In the genomic region with DNA sequence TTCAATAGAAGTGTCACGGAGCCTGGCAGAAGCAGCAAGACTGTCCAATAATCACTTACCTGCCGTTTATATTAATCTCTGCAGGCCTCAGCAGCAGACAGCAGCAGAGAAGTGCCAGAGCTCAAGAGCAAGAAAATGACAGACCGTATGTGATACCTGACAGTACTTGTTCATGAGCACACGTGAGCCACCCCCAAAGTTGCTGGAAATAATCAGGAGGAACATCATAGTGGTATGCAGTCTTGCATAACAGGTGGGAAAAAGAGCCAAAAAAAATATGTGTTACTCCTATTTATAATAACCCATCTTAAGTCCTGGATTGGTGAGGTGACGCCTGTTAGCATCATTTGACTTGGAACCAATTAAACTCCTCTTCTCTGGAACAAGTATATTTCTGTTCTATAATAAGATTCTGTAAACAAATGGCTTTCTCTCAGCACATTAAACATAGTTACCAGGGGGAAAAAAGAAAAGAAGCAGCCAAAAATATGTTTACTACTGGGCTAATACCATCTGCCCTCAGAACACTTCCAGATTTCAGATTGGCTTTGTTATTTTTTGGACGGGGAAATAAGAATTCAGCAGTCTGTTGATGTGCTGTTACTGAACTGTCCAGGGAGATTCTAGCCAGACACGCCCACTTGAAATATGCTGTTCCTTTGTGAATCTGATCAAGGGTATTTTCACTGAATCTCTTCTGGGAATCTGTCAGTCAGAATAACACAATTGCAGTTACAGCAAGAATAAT, we compare ENCODE assay signal across 1 cellular context.
TF ChIP-seq lines count a peak whose summit lies in the region.

No MANE protein-coding gene starts in this region.

TF ChIP-seq in GM23338, 12 proteins besides CTCF, POLR2A, EP300 and RAD21:
- TF ChIP-seq, protein P1, sequence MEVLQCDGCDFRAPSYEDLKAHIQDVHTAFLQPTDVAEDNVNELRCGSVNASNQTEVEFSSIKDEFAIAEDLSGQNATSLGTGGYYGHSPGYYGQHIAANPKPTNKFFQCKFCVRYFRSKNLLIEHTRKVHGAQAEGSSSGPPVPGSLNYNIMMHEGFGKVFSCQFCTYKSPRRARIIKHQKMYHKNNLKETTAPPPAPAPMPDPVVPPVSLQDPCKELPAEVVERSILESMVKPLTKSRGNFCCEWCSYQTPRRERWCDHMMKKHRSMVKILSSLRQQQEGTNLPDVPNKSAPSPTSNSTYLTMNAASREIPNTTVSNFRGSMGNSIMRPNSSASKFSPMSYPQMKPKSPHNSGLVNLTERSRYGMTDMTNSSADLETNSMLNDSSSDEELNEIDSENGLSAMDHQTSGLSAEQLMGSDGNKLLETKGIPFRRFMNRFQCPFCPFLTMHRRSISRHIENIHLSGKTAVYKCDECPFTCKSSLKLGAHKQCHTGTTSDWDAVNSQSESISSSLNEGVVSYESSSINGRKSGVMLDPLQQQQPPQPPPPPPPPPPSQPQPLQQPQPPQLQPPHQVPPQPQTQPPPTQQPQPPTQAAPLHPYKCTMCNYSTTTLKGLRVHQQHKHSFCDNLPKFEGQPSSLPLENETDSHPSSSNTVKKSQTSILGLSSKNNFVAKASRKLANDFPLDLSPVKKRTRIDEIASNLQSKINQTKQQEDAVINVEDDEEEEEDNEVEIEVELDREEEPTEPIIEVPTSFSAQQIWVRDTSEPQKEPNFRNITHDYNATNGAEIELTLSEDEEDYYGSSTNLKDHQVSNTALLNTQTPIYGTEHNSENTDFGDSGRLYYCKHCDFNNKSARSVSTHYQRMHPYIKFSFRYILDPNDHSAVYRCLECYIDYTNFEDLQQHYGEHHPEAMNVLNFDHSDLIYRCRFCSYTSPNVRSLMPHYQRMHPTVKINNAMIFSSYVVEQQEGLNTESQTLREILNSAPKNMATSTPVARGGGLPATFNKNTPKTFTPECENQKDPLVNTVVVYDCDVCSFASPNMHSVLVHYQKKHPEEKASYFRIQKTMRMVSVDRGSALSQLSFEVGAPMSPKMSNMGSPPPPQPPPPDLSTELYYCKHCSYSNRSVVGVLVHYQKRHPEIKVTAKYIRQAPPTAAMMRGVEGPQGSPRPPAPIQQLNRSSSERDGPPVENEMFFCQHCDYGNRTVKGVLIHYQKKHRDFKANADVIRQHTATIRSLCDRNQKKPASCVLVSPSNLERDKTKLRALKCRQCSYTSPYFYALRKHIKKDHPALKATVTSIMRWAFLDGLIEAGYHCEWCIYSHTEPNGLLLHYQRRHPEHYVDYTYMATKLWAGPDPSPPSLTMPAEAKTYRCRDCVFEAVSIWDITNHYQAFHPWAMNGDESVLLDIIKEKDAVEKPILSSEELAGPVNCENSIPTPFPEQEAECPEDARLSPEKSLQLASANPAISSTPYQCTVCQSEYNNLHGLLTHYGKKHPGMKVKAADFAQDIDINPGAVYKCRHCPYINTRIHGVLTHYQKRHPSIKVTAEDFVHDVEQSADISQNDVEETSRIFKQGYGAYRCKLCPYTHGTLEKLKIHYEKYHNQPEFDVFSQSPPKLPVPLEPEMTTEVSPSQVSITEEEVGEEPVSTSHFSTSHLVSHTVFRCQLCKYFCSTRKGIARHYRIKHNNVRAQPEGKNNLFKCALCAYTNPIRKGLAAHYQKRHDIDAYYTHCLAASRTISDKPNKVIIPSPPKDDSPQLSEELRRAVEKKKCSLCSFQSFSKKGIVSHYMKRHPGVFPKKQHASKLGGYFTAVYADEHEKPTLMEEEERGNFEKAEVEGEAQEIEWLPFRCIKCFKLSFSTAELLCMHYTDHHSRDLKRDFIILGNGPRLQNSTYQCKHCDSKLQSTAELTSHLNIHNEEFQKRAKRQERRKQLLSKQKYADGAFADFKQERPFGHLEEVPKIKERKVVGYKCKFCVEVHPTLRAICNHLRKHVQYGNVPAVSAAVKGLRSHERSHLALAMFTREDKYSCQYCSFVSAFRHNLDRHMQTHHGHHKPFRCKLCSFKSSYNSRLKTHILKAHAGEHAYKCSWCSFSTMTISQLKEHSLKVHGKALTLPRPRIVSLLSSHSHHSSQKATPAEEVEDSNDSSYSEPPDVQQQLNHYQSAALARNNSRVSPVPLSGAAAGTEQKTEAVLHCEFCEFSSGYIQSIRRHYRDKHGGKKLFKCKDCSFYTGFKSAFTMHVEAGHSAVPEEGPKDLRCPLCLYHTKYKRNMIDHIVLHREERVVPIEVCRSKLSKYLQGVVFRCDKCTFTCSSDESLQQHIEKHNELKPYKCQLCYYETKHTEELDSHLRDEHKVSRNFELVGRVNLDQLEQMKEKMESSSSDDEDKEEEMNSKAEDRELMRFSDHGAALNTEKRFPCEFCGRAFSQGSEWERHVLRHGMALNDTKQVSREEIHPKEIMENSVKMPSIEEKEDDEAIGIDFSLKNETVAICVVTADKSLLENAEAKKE (CRISPR knock-in tag; IDR thresholded peaks at IDR 0.05) = no peak
- TF ChIP-seq ZNF331 (CRISPR knock-in tag; IDR thresholded peaks at IDR 0.05; ENCODE audit: low read depth) = no peak
- TF ChIP-seq JUNB (IDR thresholded peaks at IDR 0.05; ENCODE audit: unreplicated experiment) = no peak
- TF ChIP-seq CREB1 (CRISPR knock-in tag; IDR thresholded peaks at IDR 0.05; ENCODE audit: low read depth) = no peak
- no peak for TF ChIP-seq POLR2AphosphoS5 (IDR thresholded peaks at IDR 0.05; ENCODE audit: low read depth)
- TF ChIP-seq ZNF114 (CRISPR knock-in tag; IDR thresholded peaks at IDR 0.05) = no peak
- TF ChIP-seq, protein P2, sequence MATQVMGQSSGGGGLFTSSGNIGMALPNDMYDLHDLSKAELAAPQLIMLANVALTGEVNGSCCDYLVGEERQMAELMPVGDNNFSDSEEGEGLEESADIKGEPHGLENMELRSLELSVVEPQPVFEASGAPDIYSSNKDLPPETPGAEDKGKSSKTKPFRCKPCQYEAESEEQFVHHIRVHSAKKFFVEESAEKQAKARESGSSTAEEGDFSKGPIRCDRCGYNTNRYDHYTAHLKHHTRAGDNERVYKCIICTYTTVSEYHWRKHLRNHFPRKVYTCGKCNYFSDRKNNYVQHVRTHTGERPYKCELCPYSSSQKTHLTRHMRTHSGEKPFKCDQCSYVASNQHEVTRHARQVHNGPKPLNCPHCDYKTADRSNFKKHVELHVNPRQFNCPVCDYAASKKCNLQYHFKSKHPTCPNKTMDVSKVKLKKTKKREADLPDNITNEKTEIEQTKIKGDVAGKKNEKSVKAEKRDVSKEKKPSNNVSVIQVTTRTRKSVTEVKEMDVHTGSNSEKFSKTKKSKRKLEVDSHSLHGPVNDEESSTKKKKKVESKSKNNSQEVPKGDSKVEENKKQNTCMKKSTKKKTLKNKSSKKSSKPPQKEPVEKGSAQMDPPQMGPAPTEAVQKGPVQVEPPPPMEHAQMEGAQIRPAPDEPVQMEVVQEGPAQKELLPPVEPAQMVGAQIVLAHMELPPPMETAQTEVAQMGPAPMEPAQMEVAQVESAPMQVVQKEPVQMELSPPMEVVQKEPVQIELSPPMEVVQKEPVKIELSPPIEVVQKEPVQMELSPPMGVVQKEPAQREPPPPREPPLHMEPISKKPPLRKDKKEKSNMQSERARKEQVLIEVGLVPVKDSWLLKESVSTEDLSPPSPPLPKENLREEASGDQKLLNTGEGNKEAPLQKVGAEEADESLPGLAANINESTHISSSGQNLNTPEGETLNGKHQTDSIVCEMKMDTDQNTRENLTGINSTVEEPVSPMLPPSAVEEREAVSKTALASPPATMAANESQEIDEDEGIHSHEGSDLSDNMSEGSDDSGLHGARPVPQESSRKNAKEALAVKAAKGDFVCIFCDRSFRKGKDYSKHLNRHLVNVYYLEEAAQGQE (IDR thresholded peaks at IDR 0.05; ENCODE audit: unreplicated experiment) = no peak
- TF ChIP-seq EZH2 (IDR thresholded peaks at IDR 0.05; ENCODE audit: low read depth, unreplicated experiment) = no peak
- TF ChIP-seq STAT1 (IDR thresholded peaks at IDR 0.05; ENCODE audit: unreplicated experiment) = no peak
- TF ChIP-seq, protein P3, sequence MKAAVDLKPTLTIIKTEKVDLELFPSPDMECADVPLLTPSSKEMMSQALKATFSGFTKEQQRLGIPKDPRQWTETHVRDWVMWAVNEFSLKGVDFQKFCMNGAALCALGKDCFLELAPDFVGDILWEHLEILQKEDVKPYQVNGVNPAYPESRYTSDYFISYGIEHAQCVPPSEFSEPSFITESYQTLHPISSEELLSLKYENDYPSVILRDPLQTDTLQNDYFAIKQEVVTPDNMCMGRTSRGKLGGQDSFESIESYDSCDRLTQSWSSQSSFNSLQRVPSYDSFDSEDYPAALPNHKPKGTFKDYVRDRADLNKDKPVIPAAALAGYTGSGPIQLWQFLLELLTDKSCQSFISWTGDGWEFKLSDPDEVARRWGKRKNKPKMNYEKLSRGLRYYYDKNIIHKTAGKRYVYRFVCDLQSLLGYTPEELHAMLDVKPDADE (IDR thresholded peaks at IDR 0.05) = no peak
- TF ChIP-seq EZH2phosphoT487 (IDR thresholded peaks at IDR 0.05; ENCODE audit: unreplicated experiment) = no peak
- TF ChIP-seq NANOG (IDR thresholded peaks at IDR 0.05; ENCODE audit: borderline replicate concordance) = no peak
